Comparison of ENCODE assay signal across 14 cellular contexts in the genomic region with DNA sequence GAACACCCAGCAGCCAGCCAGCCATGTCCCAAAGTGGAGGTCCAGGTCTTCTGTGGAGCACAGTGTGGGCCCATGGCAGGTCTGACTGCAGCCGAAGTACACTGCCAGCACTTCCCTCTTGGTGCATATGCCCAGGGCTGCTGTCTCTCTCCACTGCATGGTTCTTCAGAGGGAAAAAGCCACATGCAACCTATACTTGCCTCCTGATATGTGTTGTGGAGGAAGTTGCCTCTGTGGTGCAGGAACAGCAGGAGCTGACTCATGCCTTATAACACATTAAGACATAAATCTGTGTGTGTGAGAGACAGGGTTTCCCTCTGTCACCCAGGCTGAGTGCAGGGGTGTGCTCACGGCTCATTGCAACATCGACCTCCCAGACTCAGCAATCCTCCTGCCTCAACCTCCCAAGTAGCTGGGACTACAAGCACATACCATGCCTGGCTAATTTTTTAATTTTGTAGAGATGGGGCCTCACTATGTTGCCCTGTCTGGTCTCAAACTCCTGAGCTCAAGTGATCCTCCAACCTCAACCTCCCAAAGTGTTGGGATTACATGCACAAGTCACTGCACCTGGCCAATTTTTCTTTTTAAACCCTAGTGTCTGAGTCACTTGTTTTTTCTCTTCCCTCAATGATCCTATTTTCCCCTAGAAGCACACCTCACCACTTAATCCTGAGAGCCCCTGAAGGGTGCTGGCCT.
DNase-seq lines count a peak whose midpoint lies in the region; ATAC-seq and TF ChIP-seq lines count a peak whose summit lies in the region.
"Had no signal": no experiment of that assay in that cellular context is flagged by ENCODE, and none has a peak within 500 bp of the region (broad histone marks: within the 10 kb centered on the region; RNA-seq: fewer than 3 reads in every experiment).

No MANE protein-coding gene starts in this region.

- H3K27ac ChIP-seq in lower lobe of right lung (no peak overlapping the region), osteoblast (ENCODE audit: low read depth, low read length) (no peak overlapping the region)
- H3K27ac ChIP-seq: SJSA1 had no signal

- intact Hi-C loops in dendritic cell treated with granulocyte-macrophage colony-stimulating factor and Interleukin-4, amounts not matched to agents 40 ng/mL and 50 ng/mL, for 4 days (cut with micrococcal nuclease): loop anchor here (5.0 kb wide), 1 partner anchor 35 kb away; no protein-coding TSS in a partner anchor
- intact Hi-C loops in lower lobe of right lung (cut with DNase I): no loop called here
- intact Hi-C loops in activated CD4-positive, alpha-beta memory T cell treated with anti-CD3 and anti-CD28 coated beads for 36 hours (cut with micrococcal nuclease): no loop called here

- H3K27me3 ChIP-seq in lower lobe of right lung (ENCODE audit: low read depth): no peaks in the 10 kb centered on the region
- no peaks in the 10 kb centered on the region for H3K27me3 ChIP-seq in osteoblast (ENCODE audit: insufficient read depth, low read length)
- H3K27me3 ChIP-seq: dorsolateral prefrontal cortex, SJSA1 had no signal

- POLR2A ChIA-PET in activated CD4-positive, alpha-beta memory T cell treated with anti-CD3 and anti-CD28 coated beads for 36 hours (lab: Charles Lee): no interaction called here

- TF ChIP-seq CTCF in lower lobe of right lung (IDR thresholded peaks at IDR 0.05) (no peak), type B pancreatic cell (conservative IDR thresholded peaks at IDR 0.05) (no peak), osteoblast (IDR thresholded peaks at IDR 0.05; ENCODE audit: extremely low read depth, low read depth, low read length) (no peak)

- H3K9me3 ChIP-seq in lower lobe of right lung: no peaks in the 10 kb centered on the region
- H3K9me3 ChIP-seq in osteoblast (ENCODE audit: low read depth, low read length): no peaks in the 10 kb centered on the region
- H3K9me3 ChIP-seq: SJSA1 had no signal

- H3K79me2 ChIP-seq in osteoblast (ENCODE audit: insufficient read depth, low read length): no peaks in the 10 kb centered on the region

- peaks cover 40% of the 10 kb centered on the region for H3K4me1 Mint-ChIP-seq in dendritic cell treated with granulocyte-macrophage colony-stimulating factor and Interleukin-4, amounts not matched to agents 40 ng/mL and 50 ng/mL, for 4 days (ENCODE audit: low read depth)
- H3K4me1 Mint-ChIP-seq in type B pancreatic cell (ENCODE audit: unreplicated experiment): peaks cover 42% of the 10 kb centered on the region
- no peaks in the 10 kb centered on the region for H3K4me1 Mint-ChIP-seq in activated CD4-positive, alpha-beta memory T cell treated with anti-CD3 and anti-CD28 coated beads for 36 hours (ENCODE audit: low read depth)
- H3K4me1 Mint-ChIP-seq: activated CD4-positive, alpha-beta T cell treated with anti-CD3 and anti-CD28 coated beads, Interleukin-2, amount 10 ng/mL, durations not matched to agents 24 days and 14 days had no signal

- peak; percentile 33 to 83 for ATAC-seq in lower lobe of right lung

- H3K27me3 Mint-ChIP-seq in dendritic cell treated with granulocyte-macrophage colony-stimulating factor and Interleukin-4, amounts not matched to agents 40 ng/mL and 50 ng/mL, for 4 days: no peaks in the 10 kb centered on the region
- no peaks in the 10 kb centered on the region for H3K27me3 Mint-ChIP-seq in type B pancreatic cell
- no peaks in the 10 kb centered on the region for H3K27me3 Mint-ChIP-seq in activated CD4-positive, alpha-beta memory T cell treated with anti-CD3 and anti-CD28 coated beads for 36 hours

- CTCF ChIA-PET in activated CD4-positive, alpha-beta memory T cell treated with anti-CD3 and anti-CD28 coated beads for 36 hours (lab: Charles Lee): no interaction called here

- H2AFZ ChIP-seq in osteoblast (ENCODE audit: low read length): no peak overlapping the region

- H3K4me2 ChIP-seq in osteoblast (ENCODE audit: insufficient read depth, low read length): no peak overlapping the region

- H3K27ac Mint-ChIP-seq in dendritic cell treated with granulocyte-macrophage colony-stimulating factor and Interleukin-4, amounts not matched to agents 40 ng/mL and 50 ng/mL, for 4 days: peak overlapping the region; percentile 77
- H3K27ac Mint-ChIP-seq in type B pancreatic cell: peak overlapping the region; percentile 76
- no peak overlapping the region for H3K27ac Mint-ChIP-seq in activated CD4-positive, alpha-beta memory T cell treated with anti-CD3 and anti-CD28 coated beads for 36 hours
- H3K27ac Mint-ChIP-seq: activated CD4-positive, alpha-beta T cell treated with anti-CD3 and anti-CD28 coated beads, Interleukin-2, amount 10 ng/mL, durations not matched to agents 24 days and 14 days had no signal

- H3K4me3 Mint-ChIP-seq in dendritic cell treated with granulocyte-macrophage colony-stimulating factor and Interleukin-4, amounts not matched to agents 40 ng/mL and 50 ng/mL, for 4 days: no peak overlapping the region
- no peak overlapping the region for H3K4me3 Mint-ChIP-seq in type B pancreatic cell
- H3K4me3 Mint-ChIP-seq in activated CD4-positive, alpha-beta memory T cell treated with anti-CD3 and anti-CD28 coated beads for 36 hours: no peak overlapping the region
- H3K4me3 Mint-ChIP-seq: activated CD4-positive, alpha-beta T cell treated with anti-CD3 and anti-CD28 coated beads, Interleukin-2, amount 10 ng/mL, durations not matched to agents 24 days and 14 days; neural crest cell had no signal

- DNase-seq in NCI-H69 (lab: John Stamatoyannopoulos, UW) (peak; percentile 18), lower lobe of right lung (peak; percentile 45), type B pancreatic cell (ENCODE audit: extremely low spot score, unreplicated experiment) (no peak), SK-N-DZ (ENCODE audit: low spot score) (no peak), T-helper 1 cell (no peak), osteoblast (ENCODE audit: insufficient read length, low spot score, missing footprints) (no peak)
- DNase-seq in activated CD4-positive, alpha-beta memory T cell treated with anti-CD3 and anti-CD28 coated beads for 36 hours: no peak
- DNase-seq: activated CD4-positive, alpha-beta T cell treated with anti-CD3 and anti-CD28 coated beads, Interleukin-2, amount 10 ng/mL, durations not matched to agents 24 days and 14 days; activated naive CD4-positive, alpha-beta T cell; stimulated activated CD4-positive, alpha-beta T cell treated with anti-CD3 and anti-CD28 coated beads, Interleukin-4, amount 100 ng/mL, for 4 hours had no signal

- H4K20me1 ChIP-seq in osteoblast (ENCODE audit: insufficient read depth, low read length): no peaks in the 10 kb centered on the region

- no peaks in the 10 kb centered on the region for H3K9me3 Mint-ChIP-seq in dendritic cell treated with granulocyte-macrophage colony-stimulating factor and Interleukin-4, amounts not matched to agents 40 ng/mL and 50 ng/mL, for 4 days
- H3K9me3 Mint-ChIP-seq in type B pancreatic cell: no peaks in the 10 kb centered on the region
- H3K9me3 Mint-ChIP-seq in activated CD4-positive, alpha-beta memory T cell treated with anti-CD3 and anti-CD28 coated beads for 36 hours: no peaks in the 10 kb centered on the region
- H3K9me3 Mint-ChIP-seq: activated CD4-positive, alpha-beta T cell treated with anti-CD3 and anti-CD28 coated beads, Interleukin-2, amount 10 ng/mL, durations not matched to agents 24 days and 14 days; neural crest cell had no signal

- H3K4me1 ChIP-seq in lower lobe of right lung: peaks cover 18% of the 10 kb centered on the region
- no peaks in the 10 kb centered on the region for H3K4me1 ChIP-seq in osteoblast (ENCODE audit: insufficient read depth, low read length)
- H3K4me1 ChIP-seq: SJSA1 had no signal

- H3K4me3 ChIP-seq in lower lobe of right lung (no peak overlapping the region), osteoblast (ENCODE audit: insufficient read depth, low read length) (no peak overlapping the region)
- H3K4me3 ChIP-seq: SJSA1 had no signal

- no peaks in the 10 kb centered on the region for H3K36me3 Mint-ChIP-seq in dendritic cell treated with granulocyte-macrophage colony-stimulating factor and Interleukin-4, amounts not matched to agents 40 ng/mL and 50 ng/mL, for 4 days (ENCODE audit: low read depth)
- peaks cover 11% of the 10 kb centered on the region for H3K36me3 Mint-ChIP-seq in type B pancreatic cell
- no peaks in the 10 kb centered on the region for H3K36me3 Mint-ChIP-seq in activated CD4-positive, alpha-beta memory T cell treated with anti-CD3 and anti-CD28 coated beads for 36 hours

- H3K36me3 ChIP-seq in lower lobe of right lung (no peaks in the 10 kb centered on the region), osteoblast (ENCODE audit: insufficient read depth, low read length) (no peaks in the 10 kb centered on the region)
- H3K36me3 ChIP-seq: SJSA1 had no signal

Comparison
In these comparisons a context has a peak if more than half of its experiments do, and no peak if none do; other contexts are left out.
1. DNase-seq: peak in NCI-H69 (single experiment) and lower lobe of right lung (single experiment); none in type B pancreatic cell (single experiment), activated CD4-positive, alpha-beta memory T cell treated with anti-CD3 and anti-CD28 coated beads for 36 hours (single experiment), SK-N-DZ (single experiment), T-helper 1 cell (0 of 5) and osteoblast (single experiment).